Comparison of ENCODE assay signal across 9 cellular contexts in genomic region chr12:53051058-53051880, GRCh38. TPM values are rescaled to one million over a fixed set of nuclear protein-coding genes. Genes with fewer than 3 reads are reported as not detected.
DNase-seq lines count a peak whose midpoint lies in the region; ATAC-seq and TF ChIP-seq lines count a peak whose summit lies in the region.
"Had no signal": no experiment of that assay in that cellular context is flagged by ENCODE, and none has a peak within 500 bp of the region (broad histone marks: within the 10 kb centered on the region; RNA-seq: fewer than 3 reads in every experiment).

No MANE protein-coding gene starts in this region.

- peak overlapping the region; percentile 64 to 84 (median 68) for H3K4me3 Mint-ChIP-seq in brain

- peaks cover 80% of the 10 kb centered on the region for H3K4me1 Mint-ChIP-seq in brain

- H3K9me3 Mint-ChIP-seq in brain = no peaks in the 10 kb centered on the region
- H3K9me3 Mint-ChIP-seq in activated naive CD4-positive, alpha-beta T cell treated with anti-CD3 and anti-CD28 coated beads, Interleukin-2, amount 50 U/mL, for 72 hours = no peaks in the 10 kb centered on the region

- H3K27ac Mint-ChIP-seq in brain = peak overlapping the region; percentile 71 to 98 (median 95)
- no peak overlapping the region for H3K27ac Mint-ChIP-seq in activated naive CD4-positive, alpha-beta T cell treated with anti-CD3 and anti-CD28 coated beads, Interleukin-2, amount 50 U/mL, for 72 hours

- H3K36me3 Mint-ChIP-seq in brain = no peaks in the 10 kb centered on the region
- H3K36me3 Mint-ChIP-seq in activated naive CD4-positive, alpha-beta T cell treated with anti-CD3 and anti-CD28 coated beads, Interleukin-2, amount 50 U/mL, for 72 hours = no peaks in the 10 kb centered on the region

- H3K27ac ChIP-seq in substantia nigra (ENCODE audit: low read depth, low read length, poor library complexity, severe bottlenecking) = peak overlapping the region; percentile 99

- DNase-seq in NCI-H1092 treated with DMSO at 0.1 percent for 48 hours (lab: John Stamatoyannopoulos, UW) (peak; percentile 9), NCI-H1092 (lab: John Stamatoyannopoulos, UW) (no peak), left kidney (ENCODE audit: low read depth, low spot score) (peak; percentile 89), substantia nigra (lab: John Stamatoyannopoulos, UW) (peak; percentile 43 to 95 (median 86)), NCI-H226 (no peak), DMS79 (lab: John Stamatoyannopoulos, UW) (no peak)
- DNase-seq in activated naive CD4-positive, alpha-beta T cell treated with anti-CD3 and anti-CD28 coated beads, Interleukin-2, amount 50 U/mL, for 72 hours (ENCODE audit: low spot score in 2 of 2) = no peak

- TF ChIP-seq CTCF in brain (conservative IDR thresholded peaks at IDR 0.05) = no peak

- peaks cover 3% of the 10 kb centered on the region for H3K27me3 Mint-ChIP-seq in brain

- no peak for ATAC-seq in activated naive CD4-positive, alpha-beta T cell treated with anti-CD3 and anti-CD28 coated beads, Interleukin-2, amount 50 U/mL, for 72 hours

RNA-seq across cellular contexts. Expression of gene TNS2, which starts 1.4 kb away (rescaled TPM):
- polyA plus RNA-seq in brain (ENCODE audit: insufficient read depth, low read depth, low replicate concordance) = 32.4 TPM
- total RNA-seq in activated naive CD4-positive, alpha-beta T cell treated with anti-CD3 and anti-CD28 coated beads, Interleukin-2, amount 50 U/mL, for 72 hours = 1 to 10 TPM; 1.2 to 2.1 TPM

RNA-seq across cellular contexts. Expression of gene SPRYD3, which starts 27.9 kb away (rescaled TPM):
- polyA plus RNA-seq in brain (ENCODE audit: insufficient read depth, low read depth, low replicate concordance) = 77.1 TPM
- 10 to 100 TPM; 19.2 to 22.2 TPM for total RNA-seq in activated naive CD4-positive, alpha-beta T cell treated with anti-CD3 and anti-CD28 coated beads, Interleukin-2, amount 50 U/mL, for 72 hours

RNA-seq across cellular contexts. Expression of gene EIF4B, which starts 45.0 kb away (rescaled TPM):
- polyA plus RNA-seq in brain (ENCODE audit: insufficient read depth, low read depth, low replicate concordance) = 216 TPM
- 1,000 to 10,000 TPM in 1 of 2 donors, 100 to 1,000 TPM in 1; 637 to 1,013 TPM for total RNA-seq in activated naive CD4-positive, alpha-beta T cell treated with anti-CD3 and anti-CD28 coated beads, Interleukin-2, amount 50 U/mL, for 72 hours

RNA-seq across cellular contexts. Expression of gene IGFBP6, which starts 46.2 kb away (rescaled TPM):
- 17.3 TPM for polyA plus RNA-seq in brain (ENCODE audit: insufficient read depth, low read depth, low replicate concordance)
- total RNA-seq in activated naive CD4-positive, alpha-beta T cell treated with anti-CD3 and anti-CD28 coated beads, Interleukin-2, amount 50 U/mL, for 72 hours = 1 to 10 TPM; 1.5 to 3.6 TPM
- total RNA-seq: T-helper 1 cell treated with Interleukin-12 subunit alpha and Interleukin-12 subunit beta and Interleukin-4 antibody, amounts not matched to agents 30 ng/mL and 1 ng/mL, for 36 hours had no signal

RNA-seq across cellular contexts. Expression of gene SOAT2, which starts 52.0 kb away (rescaled TPM):
- not detected for polyA plus RNA-seq in brain (ENCODE audit: insufficient read depth, low read depth, low replicate concordance)
- total RNA-seq in activated naive CD4-positive, alpha-beta T cell treated with anti-CD3 and anti-CD28 coated beads, Interleukin-2, amount 50 U/mL, for 72 hours = under 1 TPM; 0.35 to 0.59 TPM
- total RNA-seq: T-helper 1 cell treated with Interleukin-12 subunit alpha and Interleukin-12 subunit beta and Interleukin-4 antibody, amounts not matched to agents 30 ng/mL and 1 ng/mL, for 36 hours had no signal

Comparison
In these comparisons a context has a peak if more than half of its experiments do, and no peak if none do; other contexts are left out.
1. DNase-seq: peak in NCI-H1092 treated with DMSO at 0.1 percent for 48 hours (single experiment), left kidney (single experiment) and substantia nigra (49 of 49); none in NCI-H1092 (single experiment), NCI-H226 (single experiment), activated naive CD4-positive, alpha-beta T cell treated with anti-CD3 and anti-CD28 coated beads, Interleukin-2, amount 50 U/mL, for 72 hours (0 of 2) and DMS79 (single experiment).
2. H3K27ac Mint-ChIP-seq: peak in brain (5 of 5); none in activated naive CD4-positive, alpha-beta T cell treated with anti-CD3 and anti-CD28 coated beads, Interleukin-2, amount 50 U/mL, for 72 hours (0 of 2).